7 cellular contexts compared by ENCODE assay signal in genomic region chr7:43658718-43659548, GRCh38.
DNase-seq lines count a peak whose midpoint lies in the region; ATAC-seq and TF ChIP-seq lines count a peak whose summit lies in the region.

No MANE protein-coding gene starts in this region.

- H3K9me3 ChIP-seq in neuronal stem cell (replicated peaks in 1 of 2; ENCODE audit: control insufficient read depth in 2 of 2, insufficient read depth in 1 of 2, low read depth in 1 of 2, low read length in 2 of 2) (peaks cover 0 to 10% of the 10 kb centered on the region in 2 donors), prostate gland (no peaks in the 10 kb centered on the region)

- H3K27me3 ChIP-seq in neuronal stem cell (ENCODE audit: control insufficient read depth in 3 of 3, insufficient read depth in 3 of 3, low read depth in 1 of 3, low read length in 3 of 3) (peaks cover 0 to 2% (median 0%) of the 10 kb centered on the region in 3 experiments), prostate gland (replicated peaks; ENCODE audit: insufficient read depth) (no peaks in the 10 kb centered on the region)

- no peak overlapping the region for H3K23ac ChIP-seq in neuronal stem cell (ENCODE audit: low read depth, low read length, poor library complexity)

- no CpG with 5 or more reads among the region's 7 CpGs for WGBS in neuronal stem cell (ENCODE audit: extremely low coverage in 2 of 2, insufficient read length in 2 of 2, insufficient replicate concordance in 1 of 2), 2 donors
- WGBS in prostate gland = 81% methylated on average over 7 of the region's 7 CpGs

- ATAC-seq in GM18873 (IDR thresholded peaks at IDR 0.05; ENCODE audit: low FRiP score, unreplicated experiment) (peak; percentile 77), HG03460 (IDR thresholded peaks at IDR 0.05; ENCODE audit: unreplicated experiment) (peak; percentile 67)

- no peak overlapping the region for H2AFZ ChIP-seq in neuronal stem cell (ENCODE audit: low read length)

- peak overlapping the region; percentile 6 for H3K18ac ChIP-seq in neuronal stem cell (ENCODE audit: low read length)

- no peak for TF ChIP-seq CTCF in prostate gland (IDR thresholded peaks at IDR 0.05)

- H3K79me1 ChIP-seq in neuronal stem cell (ENCODE audit: low read depth, low read length) = peaks cover 5% of the 10 kb centered on the region

- H3K9ac ChIP-seq in neuronal stem cell (ENCODE audit: low read depth, low read length, poor library complexity) = no peak overlapping the region

- H4K91ac ChIP-seq in neuronal stem cell (ENCODE audit: low read depth, low read length, poor library complexity) = no peak overlapping the region

- H4K8ac ChIP-seq in neuronal stem cell (ENCODE audit: low read depth, low read length) = no peak overlapping the region

- H3K36me3 ChIP-seq in neuronal stem cell (replicated peaks in 1 of 2; ENCODE audit: control insufficient read depth in 2 of 2, insufficient read depth in 2 of 2, low read length in 2 of 2) (peaks cover 7 to 35% of the 10 kb centered on the region in 2 donors), prostate gland (no peaks in the 10 kb centered on the region)

- no peak overlapping the region for H3K4ac ChIP-seq in neuronal stem cell (ENCODE audit: low read length)

- H2BK5ac ChIP-seq in neuronal stem cell (ENCODE audit: low read length) = no peak overlapping the region

- DNase-seq in amniotic epithelial cell (ENCODE audit: low read depth) (peak; percentile 96), neuronal stem cell (ENCODE audit: low spot score) (no peak), prostate gland (ENCODE audit: low spot score) (no peak), Ammon's horn (ENCODE audit: low spot score) (no peak), epidermal melanocyte (ENCODE audit: insufficient read length, low spot score) (no peak)

- no peak overlapping the region for H2AK5ac ChIP-seq in neuronal stem cell (ENCODE audit: low read depth, low read length)

- no peak overlapping the region for H3K14ac ChIP-seq in neuronal stem cell (ENCODE audit: low read length)

- H2BK120ac ChIP-seq in neuronal stem cell (ENCODE audit: low read depth, low read length) = no peak overlapping the region

- H3K4me3 ChIP-seq in neuronal stem cell (ENCODE audit: low read length in 2 of 2) = no peak overlapping the region
- no peak overlapping the region for H3K4me3 ChIP-seq in prostate gland

- peaks cover 0 to 2% of the 10 kb centered on the region in 2 donors for H3K4me1 ChIP-seq in neuronal stem cell (ENCODE audit: control insufficient read depth in 2 of 2, insufficient read depth in 1 of 2, low read depth in 1 of 2, low read length in 2 of 2)
- H3K4me1 ChIP-seq in prostate gland (replicated peaks) = no peaks in the 10 kb centered on the region

- H2BK15ac ChIP-seq in neuronal stem cell (ENCODE audit: low read length) = no peak overlapping the region

- no peak overlapping the region for H3K27ac ChIP-seq in neuronal stem cell (replicated peaks; ENCODE audit: low read length)
- H3K27ac ChIP-seq in prostate gland = no peak overlapping the region

- no peak overlapping the region for H3K4me2 ChIP-seq in neuronal stem cell (ENCODE audit: insufficient read depth, low read length, poor library complexity, severe bottlenecking)

- H2BK12ac ChIP-seq in neuronal stem cell (ENCODE audit: low read length) = no peak overlapping the region

- TF ChIP-seq POLR2A in prostate gland (IDR thresholded peaks at IDR 0.05) = no peak

- intact Hi-C loops in prostate gland (cut with DNase I) = no loop called here
